Comparison of ENCODE assay signal across 8 cellular contexts in the genomic region with DNA sequence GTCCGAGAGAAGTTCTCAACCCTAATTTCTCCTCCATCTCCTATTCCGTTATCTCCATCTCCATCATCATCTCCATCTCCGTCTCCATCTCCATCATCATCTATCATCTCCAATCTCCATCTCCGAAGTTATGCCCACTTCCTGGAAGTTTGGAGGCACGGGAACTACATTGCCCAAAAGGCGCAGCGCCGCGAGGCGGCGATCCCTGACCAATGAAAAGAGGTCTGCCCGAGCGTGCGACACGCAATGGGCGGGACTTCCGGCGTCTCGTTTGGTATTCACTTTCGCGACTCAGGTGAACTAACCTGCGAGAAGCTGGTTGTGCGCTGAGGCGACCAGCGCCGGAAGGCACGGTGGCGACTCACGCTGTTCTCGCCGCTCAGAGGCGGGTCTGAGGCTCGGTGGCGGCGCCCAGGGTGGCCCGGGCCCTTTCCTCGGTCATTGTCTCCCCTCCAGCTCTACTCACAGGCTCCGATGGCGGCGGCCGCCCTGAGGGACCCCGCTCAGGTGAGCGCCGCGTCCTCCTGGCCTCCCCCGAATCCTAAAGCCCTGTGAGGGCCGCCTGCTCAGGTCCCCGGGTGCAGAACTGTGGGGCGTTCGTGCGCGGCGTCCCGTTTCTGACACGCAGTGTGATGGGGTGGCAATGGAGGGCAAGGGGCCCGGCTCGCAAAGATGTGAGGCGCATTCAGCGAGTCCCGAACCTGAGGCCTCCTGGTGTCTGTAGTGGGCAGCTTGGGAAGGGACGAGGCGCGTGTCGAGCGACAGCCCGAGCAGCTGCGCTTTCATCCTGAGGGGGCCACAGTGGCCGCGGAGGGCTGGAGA. TPM values are rescaled to one million over a fixed set of nuclear protein-coding genes. Genes with fewer than 3 reads are reported as not detected.
DNase-seq lines count a peak whose midpoint lies in the region; ATAC-seq and TF ChIP-seq lines count a peak whose summit lies in the region.
"Not testable (repeated sequence)": the region's sequence is repeated elsewhere in the genome, so short reads cannot be mapped to it uniquely, and the experiment has no call there.

A gene (plus strand): TSS at position 274 of the 822 bp plus-strand sequence. CDS start 201 bp downstream, at position 475.

- H3K9me3 ChIP-seq in muscle layer of colon (ENCODE audit: low read length): not testable (repeated sequence)

- not testable (repeated sequence) for H3K27me3 ChIP-seq in muscle layer of colon (ENCODE audit: control insufficient read depth in 1 of 2, insufficient read depth in 2 of 2, low read length in 2 of 2)

- peak within 1 kb of the TSS; percentile 67 for H3K27ac ChIP-seq in muscle layer of colon (ENCODE audit: low read depth, low read length)

- TF ChIP-seq EP300 in Ishikawa (IDR thresholded peaks at IDR 0.05; ENCODE audit: borderline replicate concordance): not testable (repeated sequence)

- H3K4me1 ChIP-seq in muscle layer of colon (ENCODE audit: insufficient read depth, low read length): not testable (repeated sequence)

- not testable (repeated sequence) for TF ChIP-seq RAD21 in Ishikawa (IDR thresholded peaks at IDR 0.05; ENCODE audit: low read depth)

- peak; percentile 11 for DNase-seq in DMS153 treated with DMSO at 0.1 percent for 48 hours (lab: John Stamatoyannopoulos, UW; ENCODE audit: unreplicated experiment)
- DNase-seq in OCI-M2 (lab: John Stamatoyannopoulos, UW; ENCODE audit: unreplicated experiment): peak; percentile 40
- peak; percentile 95 for DNase-seq in activated T-cell treated with anti-CD3 and anti-CD28 coated beads, Interleukin-2, amount 50 U/mL, for 1 hour
- DNase-seq in stimulated activated CD8-positive, alpha-beta memory T cell treated with anti-CD3 and anti-CD28 coated beads, Interleukin-4, amount 100 ng/mL, for 48 hours: peak; percentile 95

- peak; percentile 95 for ATAC-seq in GM21576 (IDR thresholded peaks at IDR 0.05; ENCODE audit: unreplicated experiment)
- ATAC-seq in esophagus mucosa: peak; percentile 97

- not testable (repeated sequence) for H3K9ac ChIP-seq in muscle layer of colon (ENCODE audit: low read length)

- peak within 1 kb of the TSS; percentile 68 to 91 for H3K4me3 ChIP-seq in muscle layer of colon (ENCODE audit: low read depth in 1 of 2, low read length in 2 of 2)

- peaks cover 15% of the 10 kb centered on the region for H3K36me3 ChIP-seq in muscle layer of colon (ENCODE audit: insufficient read depth, low read length)

TF ChIP-seq in Ishikawa, 13 proteins besides CTCF, POLR2A, EP300 and RAD21:
- TF ChIP-seq TAF1 (IDR thresholded peaks at IDR 0.05; ENCODE audit: low read depth): peak; percentile 61; the same call in 1 of the 2 replicates
- TF ChIP-seq, protein P1, sequence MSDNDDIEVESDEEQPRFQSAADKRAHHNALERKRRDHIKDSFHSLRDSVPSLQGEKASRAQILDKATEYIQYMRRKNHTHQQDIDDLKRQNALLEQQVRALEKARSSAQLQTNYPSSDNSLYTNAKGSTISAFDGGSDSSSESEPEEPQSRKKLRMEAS (IDR thresholded peaks at IDR 0.05): peak; percentile 29; the same call in 1 of the 2 replicates
- TF ChIP-seq CREB1 (IDR thresholded peaks at IDR 0.05; ENCODE audit: low read depth): peak; percentile 80

RNA-seq across cellular contexts. Expression of the gene that starts here (rescaled TPM):
- total RNA-seq in esophagus mucosa: 5.7 TPM

Comparison
In these comparisons a context has a peak if more than half of its experiments do, and no peak if none do; other contexts are left out.
1. Peak in every context shown above with its lines: DNase-seq, ATAC-seq, H3K4me3 ChIP-seq and H3K27ac ChIP-seq.
2. DNase-seq: peak in every context shown above with its lines; median percentile 95 in activated T-cell treated with anti-CD3 and anti-CD28 coated beads, Interleukin-2, amount 50 U/mL, for 1 hour; 95 in stimulated activated CD8-positive, alpha-beta memory T cell treated with anti-CD3 and anti-CD28 coated beads, Interleukin-4, amount 100 ng/mL, for 48 hours; 40 in OCI-M2; 11 in DMS153 treated with DMSO at 0.1 percent for 48 hours.